21 cellular contexts compared by ENCODE assay signal in genomic region chr16:55949518-55949917, GRCh38.
DNase-seq lines count a peak whose midpoint lies in the region; TF ChIP-seq lines count a peak whose summit lies in the region.
"Had no signal": no experiment of that assay in that cellular context is flagged by ENCODE, and none has a peak within 500 bp of the region (broad histone marks: within the 10 kb centered on the region; RNA-seq: fewer than 3 reads in every experiment).

No MANE protein-coding gene starts in this region.

- no peak overlapping the region for H3K4me3 ChIP-seq in fibroblast of mammary gland (ENCODE audit: control insufficient read depth, low read depth, low read length)
- H3K4me3 ChIP-seq: prostate gland, skin epidermis, tibial artery had no signal

- CTCF ChIA-PET in activated CD4-positive, alpha-beta T cell treated with anti-CD3 and anti-CD28 coated beads, Interleukin-2, amount 10 ng/mL, durations not matched to agents 7 days and 5 days (lab: Charles Lee): no interaction called here

- H3K27me3 Mint-ChIP-seq in activated CD4-positive, alpha-beta T cell treated with anti-CD3 and anti-CD28 coated beads, Interleukin-2, amount 10 ng/mL, durations not matched to agents 7 days and 5 days: peaks cover 30% of the 10 kb centered on the region

- H3K36me3 Mint-ChIP-seq in activated CD4-positive, alpha-beta T cell treated with anti-CD3 and anti-CD28 coated beads, Interleukin-2, amount 10 ng/mL, durations not matched to agents 7 days and 5 days (ENCODE audit: low read depth): no peaks in the 10 kb centered on the region
- H3K36me3 Mint-ChIP-seq: activated CD4-positive, alpha-beta memory T cell treated with anti-CD3 and anti-CD28 coated beads for 36 hours had no signal

- H3K9me3 Mint-ChIP-seq in activated CD4-positive, alpha-beta T cell treated with anti-CD3 and anti-CD28 coated beads, Interleukin-2, amount 10 ng/mL, durations not matched to agents 7 days and 5 days: no peaks in the 10 kb centered on the region
- H3K9me3 Mint-ChIP-seq: activated B cell treated with CpG ODN at 0.5 μM for 24 hours; activated CD4-positive, alpha-beta memory T cell treated with anti-CD3 and anti-CD28 coated beads for 36 hours had no signal

- no peak overlapping the region for H3K4me3 Mint-ChIP-seq in activated CD4-positive, alpha-beta T cell treated with anti-CD3 and anti-CD28 coated beads, Interleukin-2, amount 10 ng/mL, durations not matched to agents 7 days and 5 days
- H3K4me3 Mint-ChIP-seq: activated B cell treated with CpG ODN at 0.5 μM for 24 hours; activated CD4-positive, alpha-beta memory T cell treated with anti-CD3 and anti-CD28 coated beads for 36 hours had no signal

- TF ChIP-seq CTCF in fibroblast of mammary gland (conservative IDR thresholded peaks at IDR 0.05; ENCODE audit: control insufficient read depth, insufficient read depth, low read depth, low read length): no peak

- peak; percentile 55 for DNase-seq in EL
- DNase-seq in RPMI7951 (ENCODE audit: low read depth): peak; percentile 75
- peak; percentile 11 for DNase-seq in fibroblast of mammary gland (ENCODE audit: low read depth)
- DNase-seq in renal cortical epithelial cell (ENCODE audit: low read depth): peak; percentile 41
- DNase-seq in GOT3 (lab: John Stamatoyannopoulos, UW): no peak
- DNase-seq in globus pallidus (ENCODE audit: low spot score): no peak
- no peak for DNase-seq in activated T-cell treated with anti-CD3 and anti-CD28 coated beads for 4 hours
- DNase-seq in activated CD4-positive, alpha-beta T cell treated with anti-CD3 and anti-CD28 coated beads, Interleukin-2, amount 10 ng/mL, durations not matched to agents 7 days and 5 days: no peak
- DNase-seq: activated B cell treated with CpG ODN at 0.5 μM for 24 hours; activated CD4-positive, alpha-beta memory T cell treated with anti-CD3 and anti-CD28 coated beads for 36 hours; activated gamma-delta T cell; central memory CD4-positive, alpha-beta T cell; erythroblast; KBM-7; NCI-H1930; NCI-H2227 treated with DMSO at 0.1 percent for 48 hours; stimulated activated CD4-positive, alpha-beta T cell treated with anti-CD3 and anti-CD28 coated beads, Interleukin-2, amount 100 ng/mL, for 48 hours; stimulated activated naive CD4-positive, alpha-beta T cell treated with Interleukin-2 at 50 U/mL for 16 hours; tibial artery had no signal

- no peaks in the 10 kb centered on the region for H3K4me1 Mint-ChIP-seq in activated CD4-positive, alpha-beta T cell treated with anti-CD3 and anti-CD28 coated beads, Interleukin-2, amount 10 ng/mL, durations not matched to agents 7 days and 5 days
- H3K4me1 Mint-ChIP-seq: activated B cell treated with CpG ODN at 0.5 μM for 24 hours had no signal

- POLR2A ChIA-PET in activated CD4-positive, alpha-beta T cell treated with anti-CD3 and anti-CD28 coated beads, Interleukin-2, amount 10 ng/mL, durations not matched to agents 7 days and 5 days (lab: Charles Lee): no interaction called here

- H3K27ac Mint-ChIP-seq in activated CD4-positive, alpha-beta T cell treated with anti-CD3 and anti-CD28 coated beads, Interleukin-2, amount 10 ng/mL, durations not matched to agents 7 days and 5 days: no peak overlapping the region
- H3K27ac Mint-ChIP-seq: activated B cell treated with CpG ODN at 0.5 μM for 24 hours; activated CD4-positive, alpha-beta memory T cell treated with anti-CD3 and anti-CD28 coated beads for 36 hours had no signal

Comparison
In these comparisons a context has a peak if more than half of its experiments do, and no peak if none do; other contexts are left out.
1. DNase-seq: peak in EL (single experiment), RPMI7951 (single experiment), fibroblast of mammary gland (single experiment) and renal cortical epithelial cell (single experiment); none in GOT3 (single experiment), globus pallidus (single experiment), activated T-cell treated with anti-CD3 and anti-CD28 coated beads for 4 hours (single experiment) and activated CD4-positive, alpha-beta T cell treated with anti-CD3 and anti-CD28 coated beads, Interleukin-2, amount 10 ng/mL, durations not matched to agents 7 days and 5 days (single experiment).